18 cellular contexts compared by ENCODE assay signal in the genomic region with DNA sequence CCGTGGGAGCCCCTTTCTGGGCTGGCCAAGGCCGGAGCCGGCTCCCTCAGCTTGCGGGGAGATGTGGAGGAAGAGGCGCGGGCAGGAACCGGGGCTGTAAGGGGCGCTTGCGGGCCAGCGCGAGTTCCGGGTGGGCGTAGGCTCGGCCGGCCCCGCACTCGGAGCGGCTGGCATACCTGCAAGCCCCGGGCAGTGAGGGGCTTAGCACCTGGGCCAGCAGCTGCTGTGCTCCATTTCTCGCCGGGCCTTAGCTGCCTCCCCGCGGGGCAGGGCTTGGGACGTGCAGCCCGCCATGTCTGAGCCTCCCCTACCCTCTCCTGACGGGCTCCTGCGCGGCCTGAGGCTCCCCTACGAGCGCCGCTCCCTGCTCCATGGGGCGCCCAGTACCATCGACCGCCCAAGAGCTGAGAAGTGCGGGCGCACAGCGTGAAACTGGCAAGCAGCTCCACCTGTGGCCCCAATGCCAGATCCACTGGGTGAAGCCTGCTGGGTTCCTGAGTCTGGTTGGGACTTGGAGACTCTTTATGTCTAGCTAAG.
DNase-seq lines count a peak whose midpoint lies in the region; ATAC-seq and TF ChIP-seq lines count a peak whose summit lies in the region.
"Had no signal": no experiment of that assay in that cellular context is flagged by ENCODE, and none has a peak within 500 bp of the region (broad histone marks: within the 10 kb centered on the region; RNA-seq: fewer than 3 reads in every experiment).

No MANE protein-coding gene starts in this region.

- H3K4me3 ChIP-seq in Loucy (ENCODE audit: low read length, poor library complexity, severe bottlenecking) (peak overlapping the region; percentile 89), spleen (peak overlapping the region in 1 of 8 donors; percentile 63)
- H3K4me3 ChIP-seq: A549, BLaER1, GM23248 had no signal

- peak overlapping the region in 5 of 8 donors; percentile 81 to 94 (median 89) for H3K27ac ChIP-seq in spleen
- H3K27ac ChIP-seq: A549, GM23248 had no signal

- H3K4me1 Mint-ChIP-seq in activated CD4-positive, alpha-beta T cell treated with anti-CD3 and anti-CD28 coated beads for 36 hours, result peaks cover 11% of the 10 kb centered on the region
- peaks cover 17% of the 10 kb centered on the region for H3K4me1 Mint-ChIP-seq in activated naive CD8-positive, alpha-beta T cell treated with anti-CD3 and anti-CD28 coated beads, Interleukin-2, amount 10 ng/mL, durations not matched to agents 7 days and 5 days

- POLR2A ChIA-PET in activated CD4-positive, alpha-beta T cell treated with anti-CD3 and anti-CD28 coated beads for 36 hours (lab: Charles Lee), result interaction anchor here (0.6 to 2.0 kb wide), 7 partner anchors 18 to 216 kb away, joined by 3 to 11 read pairs (median 4); no protein-coding TSS in a partner anchor
- POLR2A ChIA-PET in activated naive CD8-positive, alpha-beta T cell treated with anti-CD3 and anti-CD28 coated beads, Interleukin-2, amount 10 ng/mL, durations not matched to agents 7 days and 5 days (lab: Charles Lee), result interaction anchor here (0.9 to 5.4 kb wide), 16 partner anchors 13 to 219 kb away, joined by 3 to 220 read pairs (median 8); partner anchors contain the start of genes CDKAL1, E2F3 and MBOAT1

- no peak overlapping the region for H3K9ac ChIP-seq in Loucy (ENCODE audit: low read depth, low read length, poor library complexity, severe bottlenecking)
- H3K9ac ChIP-seq: BLaER1, GM23248 had no signal

- no peaks in the 10 kb centered on the region for H3K9me2 ChIP-seq in Loucy (replicated peaks; ENCODE audit: low read depth, low read length)

- no peak for DNase-seq in activated CD4-positive, alpha-beta T cell treated with anti-CD3 and anti-CD28 coated beads for 36 hours
- DNase-seq in activated CD4-positive, alpha-beta T cell treated with anti-CD3 and anti-CD28 coated beads for 48 hours, result no peak
- DNase-seq in activated naive CD8-positive, alpha-beta T cell treated with anti-CD3 and anti-CD28 coated beads, Interleukin-2, amount 10 ng/mL, durations not matched to agents 7 days and 5 days, result no peak
- DNase-seq in spleen (peak; percentile 88), A172 (ENCODE audit: low spot score) (no peak), NCI-H2171 treated with DMSO at 0.1 percent for 48 hours (lab: John Stamatoyannopoulos, UW) (no peak)
- DNase-seq: activated T-cell treated with anti-CD3 and anti-CD28 coated beads, Interleukin-2, amount 50 U/mL, for 48 hours; dermis blood vessel endothelial cell; GM23248; left ventricle myocardium superior; NCI-H1417; NCI-H510A treated with DMSO at 0.1 percent for 48 hours; occipital lobe; upper lobe of right lung had no signal

- peak overlapping the region; percentile 78 for H3K4me2 ChIP-seq in Loucy (ENCODE audit: low read depth, low read length, poor library complexity, severe bottlenecking)
- H3K4me2 ChIP-seq: A549 had no signal

- TF ChIP-seq POLR2A in spleen (IDR thresholded peaks at IDR 0.05), result no peak

- intact Hi-C loops in activated CD4-positive, alpha-beta T cell treated with anti-CD3 and anti-CD28 coated beads for 36 hours (cut with DNase I, micrococcal nuclease), result no loop called here
- intact Hi-C loops in spleen (cut with DNase I; ENCODE audit: low total_unique reads), result no loop called here

- H3K4me3 Mint-ChIP-seq in activated CD4-positive, alpha-beta T cell treated with anti-CD3 and anti-CD28 coated beads for 36 hours, result no peak overlapping the region
- peak overlapping the region; percentile 90 for H3K4me3 Mint-ChIP-seq in activated naive CD8-positive, alpha-beta T cell treated with anti-CD3 and anti-CD28 coated beads, Interleukin-2, amount 10 ng/mL, durations not matched to agents 7 days and 5 days

- no peaks in the 10 kb centered on the region for H4K20me1 ChIP-seq in Loucy (ENCODE audit: insufficient read depth, low read length, poor library complexity, severe bottlenecking)
- H4K20me1 ChIP-seq: BLaER1 had no signal

- no peaks in the 10 kb centered on the region for H3F3A ChIP-seq in Loucy (ENCODE audit: low read depth)

- CTCF ChIA-PET in activated CD4-positive, alpha-beta T cell treated with anti-CD3 and anti-CD28 coated beads for 36 hours (lab: Charles Lee), result interaction anchor here (0.9 to 2.6 kb wide), 9 partner anchors 13 to 210 kb away, joined by 3 to 14 read pairs (median 5); no protein-coding TSS in a partner anchor

- H3K36me3 ChIP-seq in Loucy (ENCODE audit: insufficient read depth, low read length), result no peaks in the 10 kb centered on the region
- H3K36me3 ChIP-seq in spleen, result no peaks in the 10 kb centered on the region
- H3K36me3 ChIP-seq: BLaER1, upper lobe of right lung had no signal

- no peak for TF ChIP-seq CTCF in Loucy (conservative IDR thresholded peaks at IDR 0.05; ENCODE audit: low read length)
- no peak for TF ChIP-seq CTCF in spleen (IDR thresholded peaks at IDR 0.05 in 8 of 11, conservative IDR thresholded peaks at IDR 0.05 in 3 of 11)

- H3K4me1 ChIP-seq in Loucy (ENCODE audit: insufficient read depth, low read length, poor library complexity, severe bottlenecking) (peaks cover 10% of the 10 kb centered on the region), spleen (peaks cover 0 to 9% (median 7%) of the 10 kb centered on the region in 6 donors)
- H3K4me1 ChIP-seq: A549, BLaER1, upper lobe of right lung had no signal

- no peak overlapping the region for H2AFZ ChIP-seq in Loucy (ENCODE audit: low read length)
- H2AFZ ChIP-seq: GM23248 had no signal

- 94 to 98% (median 97%) methylated on average over 22 to 37 of the region's 37 CpGs for WGBS in spleen, 5 donors

- peaks cover 3% of the 10 kb centered on the region for H3K27me3 ChIP-seq in Loucy (ENCODE audit: insufficient read depth, low read length, poor library complexity, severe bottlenecking)
- no peaks in the 10 kb centered on the region for H3K27me3 ChIP-seq in spleen (replicated peaks in 1 of 7)
- H3K27me3 ChIP-seq: BLaER1, upper lobe of right lung had no signal

- peaks cover 2% of the 10 kb centered on the region for H3K36me3 Mint-ChIP-seq in activated CD4-positive, alpha-beta T cell treated with anti-CD3 and anti-CD28 coated beads for 36 hours (ENCODE audit: low read depth)
- peaks cover 8% of the 10 kb centered on the region for H3K36me3 Mint-ChIP-seq in activated naive CD8-positive, alpha-beta T cell treated with anti-CD3 and anti-CD28 coated beads, Interleukin-2, amount 10 ng/mL, durations not matched to agents 7 days and 5 days

- H3K27ac Mint-ChIP-seq in activated CD4-positive, alpha-beta T cell treated with anti-CD3 and anti-CD28 coated beads for 36 hours, result peak overlapping the region; percentile 96
- H3K27ac Mint-ChIP-seq in activated naive CD8-positive, alpha-beta T cell treated with anti-CD3 and anti-CD28 coated beads, Interleukin-2, amount 10 ng/mL, durations not matched to agents 7 days and 5 days, result peak overlapping the region; percentile 99

- H3K9me3 Mint-ChIP-seq in activated CD4-positive, alpha-beta T cell treated with anti-CD3 and anti-CD28 coated beads for 36 hours (ENCODE audit: low read depth), result peaks cover 5% of the 10 kb centered on the region
- H3K9me3 Mint-ChIP-seq in activated naive CD8-positive, alpha-beta T cell treated with anti-CD3 and anti-CD28 coated beads, Interleukin-2, amount 10 ng/mL, durations not matched to agents 7 days and 5 days, result peaks cover 6% of the 10 kb centered on the region

- H3K27me3 Mint-ChIP-seq in activated CD4-positive, alpha-beta T cell treated with anti-CD3 and anti-CD28 coated beads for 36 hours, result no peaks in the 10 kb centered on the region
- no peaks in the 10 kb centered on the region for H3K27me3 Mint-ChIP-seq in activated naive CD8-positive, alpha-beta T cell treated with anti-CD3 and anti-CD28 coated beads, Interleukin-2, amount 10 ng/mL, durations not matched to agents 7 days and 5 days

- no peak for ATAC-seq in activated CD4-positive, alpha-beta T cell treated with anti-CD3 and anti-CD28 coated beads for 36 hours
- no peak for ATAC-seq in activated naive CD8-positive, alpha-beta T cell treated with anti-CD3 and anti-CD28 coated beads, Interleukin-2, amount 10 ng/mL, durations not matched to agents 7 days and 5 days (ENCODE audit: low read depth)
- no peak for ATAC-seq in GM21528 (IDR thresholded peaks at IDR 0.05; ENCODE audit: low FRiP score, unreplicated experiment)
- ATAC-seq: A549 had no signal

- no peaks in the 10 kb centered on the region for H3K9me3 ChIP-seq in Loucy (ENCODE audit: insufficient read depth, low read depth, low read length)
- H3K9me3 ChIP-seq in spleen, result peaks cover 0 to 9% (median 6%) of the 10 kb centered on the region in 8 donors
- H3K9me3 ChIP-seq: A549, upper lobe of right lung had no signal

- no peaks in the 10 kb centered on the region for H3K79me2 ChIP-seq in Loucy (ENCODE audit: insufficient read depth, low read length)
